In the genomic region with DNA sequence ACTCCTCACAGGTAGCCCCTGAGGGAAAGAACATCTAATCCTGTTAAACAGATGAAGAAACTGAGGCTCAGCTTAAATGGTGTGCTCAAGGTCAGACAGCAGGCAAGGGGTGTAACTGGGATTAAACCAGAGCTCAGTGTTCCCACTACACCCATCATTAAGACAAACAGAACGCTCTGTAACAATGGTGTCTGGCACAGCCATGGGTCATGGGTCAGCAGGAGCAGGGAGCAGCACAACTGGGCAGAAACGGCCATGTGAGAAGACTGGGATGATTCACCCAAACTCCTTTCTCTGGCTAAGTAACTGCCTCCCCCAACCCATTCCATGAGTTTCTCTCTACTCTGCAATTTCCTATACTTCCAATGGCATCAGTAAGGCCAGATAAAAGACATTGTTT, we compare ENCODE assay signal across 2 cellular contexts.
A peak's percentile ranks its signal among the peaks of the same experiment; 100 is the strongest.
TF ChIP-seq lines count a peak whose summit lies in the region.

No MANE protein-coding gene starts in this region.

TF ChIP-seq in SK-N-SH, 30 proteins besides CTCF, POLR2A, EP300 and RAD21:
- TF ChIP-seq EZH2phosphoT487 (IDR thresholded peaks at IDR 0.05; ENCODE audit: borderline replicate concordance, low read depth) = no peak
- TF ChIP-seq FOSL2 (IDR thresholded peaks at IDR 0.05; ENCODE audit: borderline replicate concordance, low read depth) = 0 out of 2 replicates have a peak, but pooled peaks have one; percentile 4

TF ChIP-seq in SK-N-SH treated with all-trans-retinoic acid at 6 μM for 48 hours, 23 proteins besides CTCF, POLR2A, EP300 and RAD21 (continued from another document):
- no peak for TF ChIP-seq ARNTL (CRISPR knock-in tag; IDR thresholded peaks at IDR 0.05; ENCODE audit: borderline replicate concordance, low read depth)
- TF ChIP-seq, protein P1, sequence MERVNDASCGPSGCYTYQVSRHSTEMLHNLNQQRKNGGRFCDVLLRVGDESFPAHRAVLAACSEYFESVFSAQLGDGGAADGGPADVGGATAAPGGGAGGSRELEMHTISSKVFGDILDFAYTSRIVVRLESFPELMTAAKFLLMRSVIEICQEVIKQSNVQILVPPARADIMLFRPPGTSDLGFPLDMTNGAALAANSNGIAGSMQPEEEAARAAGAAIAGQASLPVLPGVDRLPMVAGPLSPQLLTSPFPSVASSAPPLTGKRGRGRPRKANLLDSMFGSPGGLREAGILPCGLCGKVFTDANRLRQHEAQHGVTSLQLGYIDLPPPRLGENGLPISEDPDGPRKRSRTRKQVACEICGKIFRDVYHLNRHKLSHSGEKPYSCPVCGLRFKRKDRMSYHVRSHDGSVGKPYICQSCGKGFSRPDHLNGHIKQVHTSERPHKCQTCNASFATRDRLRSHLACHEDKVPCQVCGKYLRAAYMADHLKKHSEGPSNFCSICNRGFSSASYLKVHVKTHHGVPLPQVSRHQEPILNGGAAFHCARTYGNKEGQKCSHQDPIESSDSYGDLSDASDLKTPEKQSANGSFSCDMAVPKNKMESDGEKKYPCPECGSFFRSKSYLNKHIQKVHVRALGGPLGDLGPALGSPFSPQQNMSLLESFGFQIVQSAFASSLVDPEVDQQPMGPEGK (CRISPR knock-in tag; IDR thresholded peaks at IDR 0.05; ENCODE audit: borderline replicate concordance) = no peak
- TF ChIP-seq ZNF70 (CRISPR knock-in tag; IDR thresholded peaks at IDR 0.05) = no peak
- TF ChIP-seq ISL1 (CRISPR knock-in tag; IDR thresholded peaks at IDR 0.05) = no peak
- TF ChIP-seq, protein P2, sequence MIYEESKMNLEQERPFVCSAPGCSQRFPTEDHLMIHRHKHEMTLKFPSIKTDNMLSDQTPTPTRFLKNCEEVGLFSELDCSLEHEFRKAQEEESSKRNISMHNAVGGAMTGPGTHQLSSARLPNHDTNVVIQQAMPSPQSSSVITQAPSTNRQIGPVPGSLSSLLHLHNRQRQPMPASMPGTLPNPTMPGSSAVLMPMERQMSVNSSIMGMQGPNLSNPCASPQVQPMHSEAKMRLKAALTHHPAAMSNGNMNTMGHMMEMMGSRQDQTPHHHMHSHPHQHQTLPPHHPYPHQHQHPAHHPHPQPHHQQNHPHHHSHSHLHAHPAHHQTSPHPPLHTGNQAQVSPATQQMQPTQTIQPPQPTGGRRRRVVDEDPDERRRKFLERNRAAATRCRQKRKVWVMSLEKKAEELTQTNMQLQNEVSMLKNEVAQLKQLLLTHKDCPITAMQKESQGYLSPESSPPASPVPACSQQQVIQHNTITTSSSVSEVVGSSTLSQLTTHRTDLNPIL (CRISPR knock-in tag; IDR thresholded peaks at IDR 0.05; ENCODE audit: low read depth) = no peak
- no peak for TF ChIP-seq CSDC2 (CRISPR knock-in tag; IDR thresholded peaks at IDR 0.05)
- TF ChIP-seq, protein P3, sequence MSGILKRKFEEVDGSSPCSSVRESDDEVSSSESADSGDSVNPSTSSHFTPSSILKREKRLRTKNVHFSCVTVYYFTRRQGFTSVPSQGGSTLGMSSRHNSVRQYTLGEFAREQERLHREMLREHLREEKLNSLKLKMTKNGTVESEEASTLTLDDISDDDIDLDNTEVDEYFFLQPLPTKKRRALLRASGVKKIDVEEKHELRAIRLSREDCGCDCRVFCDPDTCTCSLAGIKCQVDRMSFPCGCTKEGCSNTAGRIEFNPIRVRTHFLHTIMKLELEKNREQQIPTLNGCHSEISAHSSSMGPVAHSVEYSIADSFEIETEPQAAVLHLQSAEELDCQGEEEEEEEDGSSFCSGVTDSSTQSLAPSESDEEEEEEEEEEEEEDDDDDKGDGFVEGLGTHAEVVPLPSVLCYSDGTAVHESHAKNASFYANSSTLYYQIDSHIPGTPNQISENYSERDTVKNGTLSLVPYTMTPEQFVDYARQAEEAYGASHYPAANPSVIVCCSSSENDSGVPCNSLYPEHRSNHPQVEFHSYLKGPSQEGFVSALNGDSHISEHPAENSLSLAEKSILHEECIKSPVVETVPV (CRISPR knock-in tag; IDR thresholded peaks at IDR 0.05) = no peak
- TF ChIP-seq ZNF8 (CRISPR knock-in tag; IDR thresholded peaks at IDR 0.05) = no peak
- TF ChIP-seq TCF4 (CRISPR knock-in tag; IDR thresholded peaks at IDR 0.05; ENCODE audit: borderline replicate concordance) = no peak
- no peak for TF ChIP-seq BACH2 (CRISPR knock-in tag; IDR thresholded peaks at IDR 0.05; ENCODE audit: borderline replicate concordance)
- no peak for TF ChIP-seq ESRRG (CRISPR knock-in tag; IDR thresholded peaks at IDR 0.05)
- no peak for TF ChIP-seq ZFP30 (CRISPR knock-in tag; IDR thresholded peaks at IDR 0.05)
- TF ChIP-seq OSR1 (CRISPR knock-in tag; IDR thresholded peaks at IDR 0.05) = no peak
- no peak for TF ChIP-seq GLIS3 (CRISPR knock-in tag; IDR thresholded peaks at IDR 0.05)
- no peak for TF ChIP-seq PPARA (CRISPR knock-in tag; IDR thresholded peaks at IDR 0.05; ENCODE audit: borderline replicate concordance)
- TF ChIP-seq, protein P4, sequence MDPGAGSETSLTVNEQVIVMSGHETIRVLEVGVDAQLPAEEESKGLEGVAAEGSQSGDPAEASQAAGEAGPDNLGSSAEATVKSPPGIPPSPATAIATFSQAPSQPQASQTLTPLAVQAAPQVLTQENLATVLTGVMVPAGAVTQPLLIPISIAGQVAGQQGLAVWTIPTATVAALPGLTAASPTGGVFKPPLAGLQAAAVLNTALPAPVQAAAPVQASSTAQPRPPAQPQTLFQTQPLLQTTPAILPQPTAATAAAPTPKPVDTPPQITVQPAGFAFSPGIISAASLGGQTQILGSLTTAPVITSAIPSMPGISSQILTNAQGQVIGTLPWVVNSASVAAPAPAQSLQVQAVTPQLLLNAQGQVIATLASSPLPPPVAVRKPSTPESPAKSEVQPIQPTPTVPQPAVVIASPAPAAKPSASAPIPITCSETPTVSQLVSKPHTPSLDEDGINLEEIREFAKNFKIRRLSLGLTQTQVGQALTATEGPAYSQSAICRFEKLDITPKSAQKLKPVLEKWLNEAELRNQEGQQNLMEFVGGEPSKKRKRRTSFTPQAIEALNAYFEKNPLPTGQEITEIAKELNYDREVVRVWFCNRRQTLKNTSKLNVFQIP (CRISPR knock-in tag; IDR thresholded peaks at IDR 0.05; ENCODE audit: borderline replicate concordance, low read depth) = no peak
- no peak for TF ChIP-seq SNAI2 (CRISPR knock-in tag; IDR thresholded peaks at IDR 0.05)
TF ChIP-seq in SK-N-SH treated with all-trans-retinoic acid at 6 μM for 48 hours: peak in this region for 0.
